Comparison of ENCODE assay signal across 9 cellular contexts in the genomic region with DNA sequence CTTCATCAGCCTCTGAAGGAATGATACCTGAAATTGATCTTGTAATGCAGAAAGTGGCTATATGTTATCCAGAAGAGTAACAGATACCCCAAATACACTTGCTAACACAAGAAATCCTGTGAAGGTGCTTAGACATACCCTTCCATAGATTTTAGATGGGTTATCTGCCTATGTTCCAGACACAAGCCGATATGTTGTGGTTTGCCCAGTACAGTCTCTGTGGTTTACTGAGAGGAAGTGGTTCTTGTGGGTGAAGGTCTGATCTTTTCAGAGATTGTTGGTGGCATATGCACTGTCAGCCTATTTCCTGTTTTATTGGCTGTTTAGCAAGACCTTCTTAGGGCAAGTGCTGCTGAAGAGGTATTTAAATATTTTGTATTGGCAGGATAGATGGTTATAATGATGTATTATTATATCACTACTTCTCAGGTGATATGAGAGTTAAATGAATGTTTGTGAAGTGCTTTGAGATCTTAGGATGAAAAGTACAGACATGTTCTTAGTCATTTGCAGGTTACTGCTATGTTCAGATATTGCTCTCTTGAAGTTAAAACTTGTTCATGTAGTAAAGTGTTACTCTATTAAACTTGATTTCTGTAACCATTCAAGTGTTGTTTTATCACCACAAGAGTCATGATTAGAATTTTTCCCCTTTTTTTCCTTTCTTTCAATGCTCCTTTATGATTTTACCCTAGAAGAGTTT.
DNase-seq lines count a peak whose midpoint lies in the region; ATAC-seq and TF ChIP-seq lines count a peak whose summit lies in the region.
"Had no signal": no experiment of that assay in that cellular context is flagged by ENCODE, and none has a peak within 500 bp of the region (broad histone marks: within the 10 kb centered on the region; RNA-seq: fewer than 3 reads in every experiment).

No MANE protein-coding gene starts in this region.

- peaks cover 35% of the 10 kb centered on the region for H3K4me1 Mint-ChIP-seq in T-helper 1 cell treated with Interleukin-12 subunit alpha and Interleukin-12 subunit beta and Interleukin-4 antibody, amounts not matched to agents 30 μg/mL and 1 μg/mL, for 36 hours (ENCODE audit: low read depth)

- no peak overlapping the region for H3K27ac ChIP-seq in substantia nigra (ENCODE audit: low read depth, low read length, poor library complexity, severe bottlenecking)

- H3K9me3 Mint-ChIP-seq in T-helper 1 cell treated with Interleukin-12 subunit alpha and Interleukin-12 subunit beta and Interleukin-4 antibody, amounts not matched to agents 30 μg/mL and 1 μg/mL, for 36 hours, result peaks cover 4% of the 10 kb centered on the region
- H3K9me3 Mint-ChIP-seq: neural crest cell had no signal

- H3K4me3 Mint-ChIP-seq in T-helper 1 cell treated with Interleukin-12 subunit alpha and Interleukin-12 subunit beta and Interleukin-4 antibody, amounts not matched to agents 30 μg/mL and 1 μg/mL, for 36 hours, result peak overlapping the region; percentile 69
- H3K4me3 Mint-ChIP-seq: neural crest cell had no signal

- ATAC-seq in GM21367 (IDR thresholded peaks at IDR 0.05; ENCODE audit: unreplicated experiment) (peak; percentile 78), HG03460 (IDR thresholded peaks at IDR 0.05; ENCODE audit: unreplicated experiment) (peak; percentile 87)

- H3K36me3 Mint-ChIP-seq in T-helper 1 cell treated with Interleukin-12 subunit alpha and Interleukin-12 subunit beta and Interleukin-4 antibody, amounts not matched to agents 30 μg/mL and 1 μg/mL, for 36 hours (ENCODE audit: low read depth), result peaks cover 6% of the 10 kb centered on the region

- DNase-seq in GM12864 (ENCODE audit: low read depth) (peak; percentile 73), glomerular visceral epithelial cell (ENCODE audit: extremely low spot score) (peak; percentile 75), substantia nigra (lab: John Stamatoyannopoulos, UW) (no peak), NCI-H2107 treated with DMSO at 0.1 percent for 48 hours (lab: John Stamatoyannopoulos, UW; ENCODE audit: unreplicated experiment) (no peak), superior temporal gyrus (ENCODE audit: extremely low spot score) (no peak)

- H3K4me3 ChIP-seq in GM12864 (ENCODE audit: low read depth, low read length), result no peak overlapping the region

- TF ChIP-seq CTCF in GM12864 (IDR thresholded peaks at IDR 0.05; ENCODE audit: low read depth, low read length, missing control alignments), result no peak

- H3K27me3 Mint-ChIP-seq in T-helper 1 cell treated with Interleukin-12 subunit alpha and Interleukin-12 subunit beta and Interleukin-4 antibody, amounts not matched to agents 30 μg/mL and 1 μg/mL, for 36 hours (ENCODE audit: low read depth), result peaks cover 64% of the 10 kb centered on the region

- H3K27ac Mint-ChIP-seq in T-helper 1 cell treated with Interleukin-12 subunit alpha and Interleukin-12 subunit beta and Interleukin-4 antibody, amounts not matched to agents 30 μg/mL and 1 μg/mL, for 36 hours, result peak overlapping the region; percentile 72

Comparison
In these comparisons a context has a peak if more than half of its experiments do, and no peak if none do; other contexts are left out.
1. DNase-seq: peak in GM12864 (single experiment) and glomerular visceral epithelial cell (single experiment); none in substantia nigra (0 of 49), NCI-H2107 treated with DMSO at 0.1 percent for 48 hours (single experiment) and superior temporal gyrus (single experiment).